Comparison of ENCODE assay signal across 11 cellular contexts in genomic region chr15:78977591-78978347, GRCh38. TPM values are rescaled to one million over a fixed set of nuclear protein-coding genes. Genes with fewer than 3 reads are reported as not detected.
DNase-seq lines count a peak whose midpoint lies in the region; ATAC-seq and TF ChIP-seq lines count a peak whose summit lies in the region.
"Had no signal": no experiment of that assay in that cellular context is flagged by ENCODE, and none has a peak within 500 bp of the region (broad histone marks: within the 10 kb centered on the region; RNA-seq: fewer than 3 reads in every experiment).

No MANE protein-coding gene starts in this region.

- H4K20me1 ChIP-seq in osteoblast (ENCODE audit: insufficient read depth, low read length): no peaks in the 10 kb centered on the region

- 85 to 91% methylated on average over 5 to 10 of the region's 10 CpGs for WGBS in transverse colon (ENCODE audit: low coverage in 1 of 2), 2 donors

- TF ChIP-seq CTCF in osteoblast (IDR thresholded peaks at IDR 0.05; ENCODE audit: extremely low read depth, low read depth, low read length): no peak
- TF ChIP-seq CTCF in transverse colon (IDR thresholded peaks at IDR 0.05): no peak

- no peaks in the 10 kb centered on the region for H3K4me1 ChIP-seq in osteoblast (ENCODE audit: insufficient read depth, low read length)
- peaks cover 0 to 6% (median 0%) of the 10 kb centered on the region in 4 donors for H3K4me1 ChIP-seq in transverse colon

- H3K4me3 ChIP-seq in osteoblast (ENCODE audit: insufficient read depth, low read length) (no peak overlapping the region), transverse colon (no peak overlapping the region)

- peak overlapping the region; percentile 72 to 95 (median 88) for H3K27ac Mint-ChIP-seq in naive B cell

- no peak for TF ChIP-seq EP300 in transverse colon (IDR thresholded peaks at IDR 0.05; ENCODE audit: low read depth)

- no peak overlapping the region for H3K27ac ChIP-seq in osteoblast (ENCODE audit: low read depth, low read length)
- no peak overlapping the region for H3K27ac ChIP-seq in transverse colon

- H3K9me3 Mint-ChIP-seq in naive B cell: no peaks in the 10 kb centered on the region

- no peaks in the 10 kb centered on the region for H3K36me3 Mint-ChIP-seq in naive B cell

- TF ChIP-seq POLR2A in transverse colon (IDR thresholded peaks at IDR 0.05): no peak

- H3K9me3 ChIP-seq in osteoblast (ENCODE audit: low read depth, low read length): no peaks in the 10 kb centered on the region
- no peaks in the 10 kb centered on the region for H3K9me3 ChIP-seq in transverse colon

- H3K27me3 Mint-ChIP-seq in naive B cell: no peaks in the 10 kb centered on the region

- H3K4me2 ChIP-seq in osteoblast (ENCODE audit: insufficient read depth, low read length): no peak overlapping the region

- no peak overlapping the region for H2AFZ ChIP-seq in osteoblast (ENCODE audit: low read length)

- peak overlapping the region in 7 of 8 donors; percentile 4 to 86 (median 69) for H3K4me3 Mint-ChIP-seq in naive B cell

- H3K4me1 Mint-ChIP-seq in naive B cell: peaks cover 33 to 52% (median 39%) of the 10 kb centered on the region in 3 donors

- intact Hi-C loops in transverse colon (cut with DNase I; ENCODE audit: low total_unique reads): loop anchor here (5.0 kb wide), 1 partner anchor 65 kb away; no protein-coding TSS in a partner anchor

- no peaks in the 10 kb centered on the region for H3K36me3 ChIP-seq in osteoblast (ENCODE audit: insufficient read depth, low read length)
- no peaks in the 10 kb centered on the region for H3K36me3 ChIP-seq in transverse colon

- ATAC-seq in GM18907 (IDR thresholded peaks at IDR 0.05; ENCODE audit: unreplicated experiment): peak; percentile 26
- peak; percentile 17 for ATAC-seq in GM21825 (IDR thresholded peaks at IDR 0.05; ENCODE audit: unreplicated experiment)
- ATAC-seq in HG03354 (IDR thresholded peaks at IDR 0.05; ENCODE audit: poor library complexity, severe bottlenecking, unreplicated experiment): peak; percentile 43
- peak; percentile 35 to 52 for ATAC-seq in naive B cell (ENCODE audit: low read depth in 2 of 2)

- in situ Hi-C loops in transverse colon (cut with MboI; ENCODE audit: low pct_ligation_motif_present in 1 of 4, low pct_unique_long_range_greater_than_20kb in 1 of 4, low sequenced_read_pairs in 3 of 4): no loop called here

- no peaks in the 10 kb centered on the region for H3K27me3 ChIP-seq in osteoblast (ENCODE audit: insufficient read depth, low read length)
- no peaks in the 10 kb centered on the region for H3K27me3 ChIP-seq in transverse colon

- H3K79me2 ChIP-seq in osteoblast (ENCODE audit: insufficient read depth, low read length): no peaks in the 10 kb centered on the region

- DNase-seq in naive B cell: peak; percentile 20
- DNase-seq in osteoblast (ENCODE audit: insufficient read length, low spot score, missing footprints): no peak
- DNase-seq in HuH-7.5 (ENCODE audit: low spot score): no peak
- no peak for DNase-seq in transverse colon
- DNase-seq: central memory CD4-positive, alpha-beta T cell; DMS153; H7; NCI-H774 had no signal

RNA-seq across cellular contexts. Expression of gene CTSH, which starts 32.9 kb away (rescaled TPM):
- 100 to 1,000 TPM; 260 to 480 (median 378) TPM for polyA plus RNA-seq in naive B cell (ENCODE audit: low read depth in 6 of 6)
- 4.7 and 8.8 TPM in 2 replicates for total RNA-seq in osteoblast
- total RNA-seq in transverse colon: 10 to 100 TPM in 3 of 4 donors, 1 to 10 TPM in 1; 8.6 to 70.2 (median 41.0) TPM
